ENCODE assay signal across 14 cellular contexts in the genomic region with DNA sequence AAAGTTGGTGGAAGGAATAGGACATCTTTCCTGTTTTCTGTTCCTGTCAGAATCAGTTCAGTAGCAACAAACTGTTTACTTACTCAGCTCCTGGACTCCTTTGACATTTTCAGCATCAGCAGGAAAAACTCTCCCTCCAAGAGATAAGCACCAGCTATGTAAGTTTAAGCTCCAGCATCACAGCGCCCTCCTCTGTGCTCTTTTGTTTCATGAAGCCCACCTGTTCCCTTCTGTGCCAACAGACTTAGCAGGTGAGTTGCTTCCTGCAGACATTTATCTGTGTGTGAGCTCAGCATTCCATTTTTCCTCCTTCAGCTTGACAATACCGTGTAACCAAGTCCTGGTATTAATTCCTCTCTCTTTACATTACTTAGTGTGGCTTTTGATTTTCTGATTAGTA.
DNase-seq lines count a peak whose midpoint lies in the region; TF ChIP-seq lines count a peak whose summit lies in the region.
"Had no signal": no experiment of that assay in that cellular context is flagged by ENCODE, and none has a peak within 500 bp of the region (broad histone marks: within the 10 kb centered on the region; RNA-seq: fewer than 3 reads in every experiment).

No MANE protein-coding gene starts in this region.

- intact Hi-C loops in lower leg skin (cut with DNase I; ENCODE audit: low total_unique reads) = no loop called here
- intact Hi-C loops in spleen (cut with DNase I; ENCODE audit: low total_unique reads) = no loop called here

- TF ChIP-seq CTCF in 22Rv1 (IDR thresholded peaks at IDR 0.05) (peak; percentile 21; the same call in 1 of the 2 replicates), lower leg skin (IDR thresholded peaks at IDR 0.05) (no peak), spleen (IDR thresholded peaks at IDR 0.05 in 8 of 11, conservative IDR thresholded peaks at IDR 0.05 in 3 of 11) (no peak)

- H3K27me3 ChIP-seq in iPS DF 6.9 (ENCODE audit: control insufficient read depth, insufficient read depth, low read length) = no peaks in the 10 kb centered on the region
- no peaks in the 10 kb centered on the region for H3K27me3 ChIP-seq in spleen (replicated peaks in 1 of 7)
- H3K27me3 ChIP-seq: uterus had no signal

- peak; percentile 4 for DNase-seq in DMS53 treated with DMSO at 0.1 percent for 48 hours (lab: John Stamatoyannopoulos, UW; ENCODE audit: unreplicated experiment)
- peak; percentile 1 for DNase-seq in RPMI7951 (ENCODE audit: low read depth)
- peak; percentile 45 for DNase-seq in iPS DF 6.9 (ENCODE audit: low read depth, low spot score)
- no peak for DNase-seq in lower leg skin (ENCODE audit: low spot score in 2 of 2)
- no peak for DNase-seq in spleen
- DNase-seq in erythroblast (lab: John Stamatoyannopoulos, UW) = no peak
- no peak for DNase-seq in DMS153 (lab: John Stamatoyannopoulos, UW)
- DNase-seq: activated B cell treated with CpG ODN at 0.5 μM for 24 hours; activated naive CD4-positive, alpha-beta T cell treated with Interleukin-2 at 50 U/mL for 16 hours; NCI-H510A treated with DMSO at 0.1 percent for 48 hours; RPMI8226; T-helper 1 cell; uterus had no signal

- H3K36me3 ChIP-seq in iPS DF 6.9 (ENCODE audit: control insufficient read depth, insufficient read depth, low read length) = peaks cover 3% of the 10 kb centered on the region; the same call in 1 of the 2 replicates
- no peaks in the 10 kb centered on the region for H3K36me3 ChIP-seq in spleen
- H3K36me3 ChIP-seq: uterus had no signal

- H3K9me3 ChIP-seq in iPS DF 6.9 (ENCODE audit: control insufficient read depth, insufficient read depth, low read length) (no peaks in the 10 kb centered on the region), spleen (peaks cover 0 to 16% (median 5%) of the 10 kb centered on the region in 8 donors)
- H3K9me3 ChIP-seq: uterus had no signal

- H3K27ac ChIP-seq in 22Rv1 = no peak overlapping the region
- H3K27ac ChIP-seq in iPS DF 6.9 (ENCODE audit: low read length) = no peak overlapping the region
- no peak overlapping the region for H3K27ac ChIP-seq in spleen
- H3K27ac ChIP-seq: uterus had no signal

- H3K4me3 ChIP-seq in iPS DF 6.9 (ENCODE audit: low read length) (no peak overlapping the region), lower leg skin (ENCODE audit: low read depth, poor library complexity, severe bottlenecking) (no peak overlapping the region), spleen (no peak overlapping the region)
- H3K4me3 ChIP-seq: uterus had no signal

- TF ChIP-seq POLR2A in lower leg skin (IDR thresholded peaks at IDR 0.05) (no peak), spleen (IDR thresholded peaks at IDR 0.05) (no peak), erythroblast (IDR thresholded peaks at IDR 0.05; ENCODE audit: low read length) (no peak)

- H3K4me1 ChIP-seq in iPS DF 6.9 (ENCODE audit: control insufficient read depth, insufficient read depth, low read length) (no peaks in the 10 kb centered on the region), spleen (no peaks in the 10 kb centered on the region)
- H3K4me1 ChIP-seq: uterus had no signal

- WGBS in iPS DF 6.9 (ENCODE audit: insufficient coverage, insufficient read length) = no CpG with 5 or more reads among the region's 2 CpGs
- WGBS in lower leg skin, 2 donors = 42 to 49% methylated on average over 2 of the region's 2 CpGs
- 20 to 28% (median 25%) methylated on average over 2 of the region's 2 CpGs for WGBS in spleen, 5 donors

Comparison
In these comparisons a context has a peak if more than half of its experiments do, and no peak if none do; other contexts are left out.
1. DNase-seq: peak in DMS53 treated with DMSO at 0.1 percent for 48 hours (single experiment), RPMI7951 (single experiment) and iPS DF 6.9 (single experiment); none in lower leg skin (0 of 2), spleen (single experiment), erythroblast (0 of 2) and DMS153 (single experiment).